ENCODE assay signal across 30 cellular contexts in genomic region chr14:99352688-99353280, GRCh38.
"Had no signal": no experiment of that assay in that cellular context is flagged by ENCODE, and none has a peak within 500 bp of the region (broad histone marks: within the 10 kb centered on the region; RNA-seq: fewer than 3 reads in every experiment).

No MANE protein-coding gene starts in this region.

- H3K27ac ChIP-seq: colonic mucosa, epithelial cell of prostate, foreskin keratinocyte, gastroesophageal sphincter, heart left ventricle, hepatocyte, pancreas, right lobe of liver, thyroid gland, uterus had no signal

- H3K36me3 Mint-ChIP-seq: memory B cell; mesothelial cell of epicardium; naive B cell; natural killer cell treated with Interleukin-12 subunit alpha and Interleukin-12 subunit beta and Interleukin-15 and Interleukin-18, amount 100 ng/mL, for 72 hours; type B pancreatic cell had no signal

- H3K27me3 ChIP-seq: colonic mucosa, foreskin keratinocyte, heart left ventricle, hepatocyte, pancreas, right lobe of liver, thyroid gland, uterus had no signal

- H3K27ac Mint-ChIP-seq: dendritic cell treated with granulocyte-macrophage colony-stimulating factor and Interleukin-4, amounts not matched to agents 40 ng/mL and 50 ng/mL, for 4 days; endodermal cell; memory B cell; mesothelial cell of epicardium; naive B cell; natural killer cell treated with Interleukin-12 subunit alpha and Interleukin-12 subunit beta and Interleukin-15 and Interleukin-18, amount 100 ng/mL, for 72 hours; progenitor cell of endocrine pancreas; stimulated activated naive CD8-positive, alpha-beta T cell treated with anti-CD3 and anti-CD28 coated beads, Interleukin-15, amount 100 ng/mL, for 72 hours; type B pancreatic cell had no signal

- H3K4me1 ChIP-seq: colonic mucosa, foreskin keratinocyte, gastroesophageal sphincter, heart left ventricle, pancreas, right lobe of liver, thyroid gland, uterus had no signal

- H3K4me3 Mint-ChIP-seq: dendritic cell treated with granulocyte-macrophage colony-stimulating factor and Interleukin-4, amounts not matched to agents 40 ng/mL and 50 ng/mL, for 4 days; endodermal cell; memory B cell; mesothelial cell of epicardium; naive B cell; natural killer cell treated with Interleukin-12 subunit alpha and Interleukin-12 subunit beta and Interleukin-15 and Interleukin-18, amount 100 ng/mL, for 72 hours; stimulated activated naive CD8-positive, alpha-beta T cell treated with anti-CD3 and anti-CD28 coated beads, Interleukin-15, amount 100 ng/mL, for 72 hours; type B pancreatic cell had no signal

- H3K4me2 ChIP-seq: hepatocyte had no signal

- H3K4me3 ChIP-seq: colonic mucosa, gastroesophageal sphincter, heart left ventricle, hepatocyte, lung, mucosa of descending colon, pancreas, right lobe of liver, thyroid gland, uterus had no signal

- DNase-seq: colonic mucosa; effector CD8-positive, alpha-beta T cell; endodermal cell; foreskin keratinocyte; heart left ventricle; kidney; mucosa of descending colon; naive B cell; occipital lobe; right lobe of liver; small intestine; stimulated activated CD4-positive, alpha-beta T cell treated with anti-CD3 and anti-CD28 coated beads, Interleukin-15, amount 100 ng/mL, for 24 hours; stimulated activated CD4-positive, alpha-beta T cell treated with anti-CD3 and anti-CD28 coated beads, Interleukin-2, amount 100 ng/mL, for 48 hours; stimulated activated naive CD4-positive, alpha-beta T cell; stimulated activated naive CD8-positive, alpha-beta T cell treated with anti-CD3 and anti-CD28 coated beads, Interleukin-15, amount 100 ng/mL, for 72 hours; thyroid gland; uterus had no signal

- H3K9me3 ChIP-seq: colonic mucosa, gastroesophageal sphincter, heart left ventricle, mucosa of descending colon, pancreas, right lobe of liver, thyroid gland, uterus had no signal

- H3K79me2 ChIP-seq: hepatocyte had no signal

- H3K4me1 Mint-ChIP-seq: endodermal cell; naive B cell; stimulated activated naive CD8-positive, alpha-beta T cell treated with anti-CD3 and anti-CD28 coated beads, Interleukin-15, amount 100 ng/mL, for 72 hours had no signal

- H3K9me3 Mint-ChIP-seq: dendritic cell treated with granulocyte-macrophage colony-stimulating factor and Interleukin-4, amounts not matched to agents 40 ng/mL and 50 ng/mL, for 4 days; endodermal cell; mesothelial cell of epicardium; natural killer cell treated with Interleukin-12 subunit alpha and Interleukin-12 subunit beta and Interleukin-15 and Interleukin-18, amount 100 ng/mL, for 72 hours; stimulated activated naive CD8-positive, alpha-beta T cell treated with anti-CD3 and anti-CD28 coated beads, Interleukin-15, amount 100 ng/mL, for 72 hours; type B pancreatic cell had no signal

- ATAC-seq: esophagus mucosa; foreskin keratinocyte; gastroesophageal sphincter; heart left ventricle; left lobe of liver; mucosa of descending colon; natural killer cell treated with Interleukin-12 subunit alpha and Interleukin-12 subunit beta and Interleukin-15 and Interleukin-18, amount 100 ng/mL, for 72 hours; pancreas; right lobe of liver; stimulated activated naive CD8-positive, alpha-beta T cell treated with anti-CD3 and anti-CD28 coated beads, Interleukin-15, amount 100 ng/mL, for 72 hours had no signal

- H3K27me3 Mint-ChIP-seq: dendritic cell treated with granulocyte-macrophage colony-stimulating factor and Interleukin-4, amounts not matched to agents 40 ng/mL and 50 ng/mL, for 4 days; type B pancreatic cell had no signal

- H3K36me3 ChIP-seq: colonic mucosa, gastroesophageal sphincter, heart left ventricle, pancreas, right lobe of liver, thyroid gland, uterus had no signal

- H2AFZ ChIP-seq: hepatocyte had no signal
